23 cellular contexts compared by ENCODE assay signal in the genomic region with DNA sequence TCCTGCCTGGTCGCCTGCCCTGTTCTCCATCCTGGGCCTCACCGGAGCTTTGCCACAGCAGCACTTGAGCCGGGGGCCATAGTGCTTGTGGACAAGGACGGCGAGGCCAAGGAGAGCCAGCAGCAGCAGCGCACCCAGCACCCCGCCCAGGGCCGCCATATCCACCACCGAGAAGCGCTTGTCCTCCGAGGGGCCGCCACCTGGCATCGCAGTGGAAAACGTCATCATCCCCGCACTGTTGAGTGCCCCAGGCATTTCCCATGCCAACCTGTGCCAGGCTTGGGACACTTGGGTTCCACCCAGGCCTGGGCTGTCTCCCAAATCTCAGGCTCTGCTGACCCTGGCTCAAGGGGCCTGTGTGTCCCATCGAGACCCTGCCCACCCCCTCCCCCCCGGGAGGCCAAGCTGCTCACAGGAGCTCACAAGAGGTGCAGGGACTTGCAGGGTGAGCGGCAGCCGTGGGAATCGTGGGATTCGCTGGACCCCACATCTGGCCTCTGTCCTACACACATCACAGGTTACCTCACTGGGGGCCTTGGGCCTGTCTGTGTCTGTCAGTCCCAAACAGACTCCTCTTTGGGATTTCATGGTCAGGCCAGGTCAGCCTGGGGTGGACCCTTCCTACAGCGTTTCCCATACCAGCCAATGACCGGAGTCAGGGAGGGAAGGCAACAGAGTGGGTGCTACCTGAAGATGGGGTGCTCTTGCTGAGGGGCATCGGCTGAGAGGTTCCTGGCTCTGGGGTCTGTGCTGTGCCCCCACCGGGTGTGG. TPM values are rescaled to one million over a fixed set of nuclear protein-coding genes. Genes with fewer than 3 reads are reported as not detected.
DNase-seq lines count a peak whose midpoint lies in the region; ATAC-seq, FAIRE-seq and TF ChIP-seq lines count a peak whose summit lies in the region.
"Had no signal": no experiment of that assay in that cellular context is flagged by ENCODE, and none has a peak within 500 bp of the region (broad histone marks: within the 10 kb centered on the region; RNA-seq: fewer than 3 reads in every experiment).

No MANE protein-coding gene starts in this region.

- H3K4me1 Mint-ChIP-seq in activated naive CD4-positive, alpha-beta T cell treated with anti-CD3 and anti-CD28 coated beads, Interleukin-2, amount 50 U/mL, for 24 hours = peaks cover 6% of the 10 kb centered on the region

- peaks cover 0 to 2% (median 1%) of the 10 kb centered on the region in 4 donors for H3K36me3 ChIP-seq in right lobe of liver
- H3K36me3 ChIP-seq in pancreas = peaks cover 0 to 3% (median 2%) of the 10 kb centered on the region in 3 donors

- no peak overlapping the region for H3K4me3 ChIP-seq in right lobe of liver
- no peak overlapping the region for H3K4me3 ChIP-seq in pancreas
- H3K4me3 ChIP-seq: BLaER1 treated with 17β-estradiol and CSF1 and Interleukin-3, amounts not matched to agents 10 nM and 100 nM had no signal

- H3K27ac ChIP-seq in RWPE1 (peak overlapping the region; percentile 1; the same call in 1 of the 2 replicates), right lobe of liver (no peak overlapping the region), pancreas (no peak overlapping the region)

- H3K4me1 ChIP-seq in right lobe of liver (peaks cover 0 to 26% (median 12%) of the 10 kb centered on the region in 4 donors), pancreas (peaks cover 0 to 9% (median 7%) of the 10 kb centered on the region in 3 donors)

- no peaks in the 10 kb centered on the region for H3K27me3 Mint-ChIP-seq in activated naive CD4-positive, alpha-beta T cell treated with anti-CD3 and anti-CD28 coated beads, Interleukin-2, amount 50 U/mL, for 24 hours

- no peak for FAIRE-seq in pancreas (lab: Jason Lieb, UNC)
- FAIRE-seq: H54 had no signal

- no peaks in the 10 kb centered on the region for H3K9me3 ChIP-seq in right lobe of liver
- H3K9me3 ChIP-seq in pancreas = no peaks in the 10 kb centered on the region
- H3K9me3 ChIP-seq: BLaER1 treated with 17β-estradiol and CSF1 and Interleukin-3, amounts not matched to agents 10 nM and 100 nM had no signal

- H3K27me3 ChIP-seq in right lobe of liver = no peaks in the 10 kb centered on the region
- H3K27me3 ChIP-seq in pancreas = no peaks in the 10 kb centered on the region
- H3K27me3 ChIP-seq: BLaER1 treated with 17β-estradiol and CSF1 and Interleukin-3, amounts not matched to agents 10 nM and 100 nM had no signal

- CTCF ChIA-PET in RWPE1 (lab: Yijun Ruan, JAX) = no interaction called here

- peak overlapping the region; percentile 59 for H3K27ac Mint-ChIP-seq in activated naive CD4-positive, alpha-beta T cell treated with anti-CD3 and anti-CD28 coated beads, Interleukin-2, amount 50 U/mL, for 24 hours
- peak overlapping the region in 1 of 2 donors; percentile 29 for H3K27ac Mint-ChIP-seq in activated naive CD4-positive, alpha-beta T cell treated with anti-CD3 and anti-CD28 coated beads, Interleukin-2, amount 50 U/mL, for 72 hours
- H3K27ac Mint-ChIP-seq: HFFc6 had no signal

- TF ChIP-seq CTCF in RWPE1 (conservative IDR thresholded peaks at IDR 0.05; ENCODE audit: low read depth) (no peak), right lobe of liver (IDR thresholded peaks at IDR 0.05) (no peak), pancreas (IDR thresholded peaks at IDR 0.05) (no peak)

- H3K4me3 Mint-ChIP-seq in activated naive CD4-positive, alpha-beta T cell treated with anti-CD3 and anti-CD28 coated beads, Interleukin-2, amount 50 U/mL, for 24 hours = no peak overlapping the region
- H3K4me3 Mint-ChIP-seq: HFFc6 had no signal

- POLR2A ChIA-PET in RWPE1 (lab: Yijun Ruan, JAX; ENCODE audit: low non-redundant PET) = interaction anchor here (0.6 kb wide), 1 partner anchor 42 kb away, joined by 4 read pairs; no protein-coding TSS in a partner anchor

- no peaks in the 10 kb centered on the region for H3K9me3 Mint-ChIP-seq in activated naive CD4-positive, alpha-beta T cell treated with anti-CD3 and anti-CD28 coated beads, Interleukin-2, amount 50 U/mL, for 24 hours
- H3K9me3 Mint-ChIP-seq in activated naive CD4-positive, alpha-beta T cell treated with anti-CD3 and anti-CD28 coated beads, Interleukin-2, amount 50 U/mL, for 72 hours = no peaks in the 10 kb centered on the region
- H3K9me3 Mint-ChIP-seq: CD8-positive, alpha-beta memory T cell; HFFc6 had no signal

- intact Hi-C loops in right lobe of liver (cut with DNase I) (no loop called here), pancreas (cut with DNase I) (no loop called here)

- DNase-seq in activated naive CD4-positive, alpha-beta T cell treated with anti-CD3 and anti-CD28 coated beads, Interleukin-2, amount 50 U/mL, for 72 hours (ENCODE audit: low spot score in 2 of 2) = no peak
- no peak for DNase-seq in RWPE1 (ENCODE audit: low spot score)
- DNase-seq in right lobe of liver = peak in 2 of 3 donors; percentile 26 to 60
- peak in 4 of 6 donors; percentile 11 to 58 (median 30) for DNase-seq in pancreas
- no peak for DNase-seq in SIG-M5 treated with dmso at 0.1 percent for 504 hours (lab: John Stamatoyannopoulos, UW; ENCODE audit: unreplicated experiment)
- DNase-seq: DND-41, HFFc6, NCI-H1417 treated with DMSO at 0.1 percent for 48 hours, NCI-H187 treated with DMSO at 0.1 percent for 48 hours, NCI-H2227 treated with DMSO at 0.1 percent for 48 hours, NCI-H510A treated with DMSO at 0.1 percent for 48 hours, PC-3, RPMI8226, SIG-M5 had no signal

- no peaks in the 10 kb centered on the region for H3K36me3 Mint-ChIP-seq in activated naive CD4-positive, alpha-beta T cell treated with anti-CD3 and anti-CD28 coated beads, Interleukin-2, amount 50 U/mL, for 24 hours
- peaks cover 0 to 8% of the 10 kb centered on the region in 2 donors for H3K36me3 Mint-ChIP-seq in activated naive CD4-positive, alpha-beta T cell treated with anti-CD3 and anti-CD28 coated beads, Interleukin-2, amount 50 U/mL, for 72 hours

- no peak for TF ChIP-seq POLR2A in right lobe of liver (IDR thresholded peaks at IDR 0.05)

- no peak for ATAC-seq in activated naive CD4-positive, alpha-beta T cell treated with anti-CD3 and anti-CD28 coated beads, Interleukin-2, amount 50 U/mL, for 72 hours
- no peak for ATAC-seq in right lobe of liver
- no peak for ATAC-seq in pancreas
- no peak for ATAC-seq in GM21717 (IDR thresholded peaks at IDR 0.05; ENCODE audit: unreplicated experiment)
- no peak for ATAC-seq in HG02938 (IDR thresholded peaks at IDR 0.05; ENCODE audit: unreplicated experiment)
- ATAC-seq: PC-3 had no signal

- 78% methylated on average over 7 of the region's 25 CpGs for WGBS in right lobe of liver (ENCODE audit: insufficient coverage, low coverage, low lambda C conversion rate, missing lambda C conversion rate)
- WGBS in pancreas, 2 donors = 95 to 96% methylated on average over 23 to 25 of the region's 25 CpGs

RNA-seq across cellular contexts. Expression of a gene that starts 2.3 kb away (rescaled TPM):
- total RNA-seq in activated naive CD4-positive, alpha-beta T cell treated with anti-CD3 and anti-CD28 coated beads, Interleukin-2, amount 50 U/mL, for 72 hours = 100 to 1,000 TPM in 1 of 2 donors, 10 to 100 TPM in 1; 25.3 to 104 TPM
- total RNA-seq in right lobe of liver = 10 to 100 TPM; 27.3 to 72.8 (median 47.7) TPM
- total RNA-seq in pancreas = 10 to 100 TPM in 2 of 6 donors, 1 to 10 TPM in 4; 4.0 to 30.0 (median 9.1) TPM
- polyA plus RNA-seq in pancreas = 10 to 100 TPM; 33.4 to 36.6 TPM
- total RNA-seq: M059J had no signal

RNA-seq across cellular contexts. Expression of a gene that starts 6.7 kb away (rescaled TPM):
- not detected for total RNA-seq in activated naive CD4-positive, alpha-beta T cell treated with anti-CD3 and anti-CD28 coated beads, Interleukin-2, amount 50 U/mL, for 72 hours
- 100 to 1,000 TPM in 2 of 6 experiments, 10 to 100 TPM in 4; 59.4 to 162 (median 80.7) TPM for total RNA-seq in right lobe of liver
- total RNA-seq in pancreas = 1 to 10 TPM in 5 of 6 donors, under 1 TPM in 1; 0.61 to 2.7 (median 1.5) TPM
- polyA plus RNA-seq in pancreas = 1 to 10 TPM; 1.3 to 4.4 TPM
- total RNA-seq: A673; CD8-positive, alpha-beta memory T cell; G401; HFFc6; M059J; PC-3 had no signal
- polyA plus RNA-seq: CD8-positive, alpha-beta memory T cell had no signal

RNA-seq across cellular contexts. Expression of a gene that starts 8.9 kb away (rescaled TPM):
- not detected for total RNA-seq in activated naive CD4-positive, alpha-beta T cell treated with anti-CD3 and anti-CD28 coated beads, Interleukin-2, amount 50 U/mL, for 72 hours
- total RNA-seq in right lobe of liver (not detected), pancreas (under 1 TPM in 2 of 6 donors, not detected in 4; 0.58 to 0.69 TPM)
- not detected for polyA plus RNA-seq in pancreas
- total RNA-seq: A673; CD8-positive, alpha-beta memory T cell; G401; HFFc6; M059J; PC-3 had no signal
- polyA plus RNA-seq: CD8-positive, alpha-beta memory T cell had no signal

RNA-seq across cellular contexts. Expression of a gene that starts 19.0 kb away (rescaled TPM):
- total RNA-seq in activated naive CD4-positive, alpha-beta T cell treated with anti-CD3 and anti-CD28 coated beads, Interleukin-2, amount 50 U/mL, for 72 hours = 1 to 10 TPM in 1 of 2 donors, under 1 TPM in 1; 0.60 to 5.6 TPM
- total RNA-seq in right lobe of liver = under 1 TPM in 4 of 6 experiments, not detected in 2; 0.31 to 0.90 (median 0.41) TPM
- 1 to 10 TPM in 1 of 6 donors, under 1 TPM in 5; 0.28 to 1.4 (median 0.66) TPM for total RNA-seq in pancreas
- 1 to 10 TPM; 2.4 TPM for polyA plus RNA-seq in pancreas
- total RNA-seq: G401, M059J had no signal
- polyA plus RNA-seq: CD8-positive, alpha-beta memory T cell had no signal

RNA-seq across cellular contexts. Expression of a gene that starts 41.8 kb away (rescaled TPM):
- total RNA-seq in activated naive CD4-positive, alpha-beta T cell treated with anti-CD3 and anti-CD28 coated beads, Interleukin-2, amount 50 U/mL, for 72 hours = 10 to 100 TPM; 37.3 to 47.1 TPM
- total RNA-seq in right lobe of liver (10 to 100 TPM; 15.4 to 21.9 (median 20.3) TPM), pancreas (10 to 100 TPM; 11.2 to 17.2 (median 13.1) TPM)
- polyA plus RNA-seq in pancreas = 10 to 100 TPM; 15.6 to 39.3 TPM

Comparison
In these comparisons a context has a peak if more than half of its experiments do, and no peak if none do; other contexts are left out.
1. DNase-seq: peak in right lobe of liver (2 of 3) and pancreas (4 of 6); none in activated naive CD4-positive, alpha-beta T cell treated with anti-CD3 and anti-CD28 coated beads, Interleukin-2, amount 50 U/mL, for 72 hours (0 of 2), RWPE1 (single experiment) and SIG-M5 treated with dmso at 0.1 percent for 504 hours (single experiment).
2. RNA of a gene that starts 6.7 kb away (total RNA-seq): 59.4 to 162 TPM in right lobe of liver; 0.61 to 2.7 TPM in pancreas and not detected in activated naive CD4-positive, alpha-beta T cell treated with anti-CD3 and anti-CD28 coated beads, Interleukin-2, amount 50 U/mL, for 72 hours; every median in the first group is over 10 times any median in the second.